ENCODE assay signal across 9 cellular contexts in the genomic region with DNA sequence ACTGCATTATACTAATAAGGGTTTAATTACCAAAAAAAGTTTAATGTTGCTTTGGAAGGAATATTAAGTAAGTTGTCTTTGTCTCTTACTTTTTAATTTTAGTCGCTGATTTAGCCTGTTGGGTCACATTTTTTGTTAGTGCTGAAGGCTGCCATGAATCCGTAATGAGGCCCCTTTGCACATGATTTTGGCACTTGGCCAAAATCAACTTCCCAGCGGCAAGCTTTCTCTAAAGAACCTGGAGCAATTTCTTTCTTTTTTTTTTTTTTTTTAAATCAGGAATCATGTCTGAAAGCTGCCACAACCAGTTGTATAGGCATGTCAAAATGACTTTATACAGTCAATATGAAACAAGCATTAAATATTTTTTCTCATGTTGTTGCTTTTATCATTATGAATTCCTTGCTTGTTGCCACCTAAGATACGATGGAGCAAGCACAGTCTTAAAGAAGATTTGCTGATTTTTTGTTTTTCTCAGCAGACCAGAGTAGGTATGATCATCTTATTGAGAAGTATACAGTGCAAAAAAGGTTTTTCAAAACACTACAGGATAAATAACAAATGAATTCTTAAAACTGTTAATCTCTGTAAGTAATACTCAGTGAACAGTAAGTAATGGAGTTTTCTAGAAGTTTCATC.
A peak's percentile ranks its signal among the peaks of the same experiment; 100 is the strongest.
DNase-seq lines count a peak whose midpoint lies in the region; ATAC-seq, FAIRE-seq and TF ChIP-seq lines count a peak whose summit lies in the region.
"Had no signal": no experiment of that assay in that cellular context is flagged by ENCODE, and none has a peak within 500 bp of the region (broad histone marks: within the 10 kb centered on the region; RNA-seq: fewer than 3 reads in every experiment).

No MANE protein-coding gene starts in this region.

- DNase-seq in MG63 (peak; percentile 62), astrocyte of the spinal cord (ENCODE audit: low read depth, low spot score) (peak; percentile 87), kidney (no peak), thoracic aorta (ENCODE audit: low spot score) (no peak), NCI-H510A (lab: John Stamatoyannopoulos, UW) (no peak)
- DNase-seq in CD8-positive, alpha-beta memory T cell, result no peak
- DNase-seq in stimulated activated effector memory CD8-positive, alpha-beta T cell treated with anti-CD3 and anti-CD28 coated beads, Interleukin-12 subunit alpha, Interleukin-12 subunit beta, amount 100 ng/mL, for 72 hours (ENCODE audit: low spot score in 2 of 2), result no peak
- DNase-seq: H7 had no signal

- H3K36me3 ChIP-seq in MG63 (no peaks in the 10 kb centered on the region), kidney (ENCODE audit: control insufficient read depth in 1 of 2, insufficient read depth in 2 of 2, low read length in 2 of 2) (no peaks in the 10 kb centered on the region), thoracic aorta (no peaks in the 10 kb centered on the region)
- no peaks in the 10 kb centered on the region for H3K36me3 ChIP-seq in CD8-positive, alpha-beta memory T cell (ENCODE audit: insufficient read depth, low read length)

- no peak for TF ChIP-seq CTCF in astrocyte of the spinal cord (IDR thresholded peaks at IDR 0.05; ENCODE audit: low read depth, low read length)
- no peak for TF ChIP-seq CTCF in kidney (IDR thresholded peaks at IDR 0.05; ENCODE audit: borderline replicate concordance, extremely low read depth, insufficient read depth)
- no peak for TF ChIP-seq CTCF in thoracic aorta (IDR thresholded peaks at IDR 0.05)

- in situ Hi-C loops in astrocyte of the spinal cord (cut with HindIII; ENCODE audit: low sequenced_read_pairs), result no loop called here

- H3K4me1 ChIP-seq in kidney (ENCODE audit: control insufficient read depth in 1 of 2, insufficient read depth in 1 of 2, low read depth in 1 of 2, low read length in 2 of 2) (peaks cover 5 to 8% of the 10 kb centered on the region in 2 donors), thoracic aorta (ENCODE audit: control insufficient read depth in 1 of 2, low read depth in 2 of 2) (peaks cover 12 to 18% of the 10 kb centered on the region in 2 donors)
- H3K4me1 ChIP-seq in CD8-positive, alpha-beta memory T cell (ENCODE audit: insufficient read depth, low read length), result no peaks in the 10 kb centered on the region

- POLR2A ChIA-PET in CD8-positive, alpha-beta memory T cell (lab: Charles Lee), result no interaction called here

- no peak overlapping the region for H3K27ac Mint-ChIP-seq in CD8-positive, alpha-beta memory T cell
- H3K27ac Mint-ChIP-seq in stimulated activated effector memory CD8-positive, alpha-beta T cell treated with anti-CD3 and anti-CD28 coated beads, Interleukin-12 subunit alpha, Interleukin-12 subunit beta, amount 100 ng/mL, for 72 hours, result no peak overlapping the region

- ATAC-seq in thoracic aorta (ENCODE audit: insufficient number of reproducible peaks, low FRiP score, low read depth) (no peak), HG02840 (IDR thresholded peaks at IDR 0.05; ENCODE audit: low FRiP score, unreplicated experiment) (no peak)
- no peak for ATAC-seq in stimulated activated effector memory CD8-positive, alpha-beta T cell treated with anti-CD3 and anti-CD28 coated beads, Interleukin-12 subunit alpha, Interleukin-12 subunit beta, amount 100 ng/mL, for 72 hours

- H3K9ac ChIP-seq in kidney (ENCODE audit: low read length in 2 of 2), result peak overlapping the region; percentile 68 to 72

- CTCF ChIA-PET in CD8-positive, alpha-beta memory T cell (lab: Charles Lee), result no interaction called here

- FAIRE-seq in kidney (lab: Jason Lieb, UNC), result peak; percentile 92

- H3K4me3 ChIP-seq in MG63 (peak overlapping the region; percentile 56), astrocyte of the spinal cord (ENCODE audit: low read depth, low read length) (peak overlapping the region; percentile 62), kidney (ENCODE audit: low read length in 2 of 2) (peak overlapping the region; percentile 75 to 76), thoracic aorta (peak overlapping the region; percentile 64)
- H3K4me3 ChIP-seq in CD8-positive, alpha-beta memory T cell (ENCODE audit: low read length), result no peak overlapping the region

- H3K27ac ChIP-seq in kidney (ENCODE audit: low read depth in 2 of 2, low read length in 2 of 2), result peak overlapping the region; percentile 56 to 83
- peak overlapping the region; percentile 69 to 75 for H3K27ac ChIP-seq in thoracic aorta
- H3K27ac ChIP-seq in CD8-positive, alpha-beta memory T cell (ENCODE audit: low read depth, low read length), result no peak overlapping the region

- H3K27me3 ChIP-seq in MG63 (no peaks in the 10 kb centered on the region), thoracic aorta (replicated peaks; ENCODE audit: insufficient read depth) (no peaks in the 10 kb centered on the region)
- no peaks in the 10 kb centered on the region for H3K27me3 ChIP-seq in CD8-positive, alpha-beta memory T cell (ENCODE audit: insufficient read depth, low read length, poor library complexity, severe bottlenecking)

- H3K27me3 Mint-ChIP-seq in CD8-positive, alpha-beta memory T cell, result no peaks in the 10 kb centered on the region

- intact Hi-C loops in kidney (cut with DNase I), result no loop called here

- H3K4me1 Mint-ChIP-seq in CD8-positive, alpha-beta memory T cell, result no peaks in the 10 kb centered on the region
- no peaks in the 10 kb centered on the region for H3K4me1 Mint-ChIP-seq in stimulated activated effector memory CD8-positive, alpha-beta T cell treated with anti-CD3 and anti-CD28 coated beads, Interleukin-12 subunit alpha, Interleukin-12 subunit beta, amount 100 ng/mL, for 72 hours

- no peaks in the 10 kb centered on the region for H3K9me3 ChIP-seq in MG63
- no peaks in the 10 kb centered on the region for H3K9me3 ChIP-seq in kidney (ENCODE audit: control insufficient read depth in 1 of 2, low read length in 2 of 2)
- no peaks in the 10 kb centered on the region for H3K9me3 ChIP-seq in thoracic aorta
- H3K9me3 ChIP-seq in CD8-positive, alpha-beta memory T cell (ENCODE audit: low read length), result no peaks in the 10 kb centered on the region

- H3K4me3 Mint-ChIP-seq in CD8-positive, alpha-beta memory T cell, result no peak overlapping the region
- no peak overlapping the region for H3K4me3 Mint-ChIP-seq in stimulated activated effector memory CD8-positive, alpha-beta T cell treated with anti-CD3 and anti-CD28 coated beads, Interleukin-12 subunit alpha, Interleukin-12 subunit beta, amount 100 ng/mL, for 72 hours

- no peaks in the 10 kb centered on the region for H3K36me3 Mint-ChIP-seq in CD8-positive, alpha-beta memory T cell
- H3K36me3 Mint-ChIP-seq in stimulated activated effector memory CD8-positive, alpha-beta T cell treated with anti-CD3 and anti-CD28 coated beads, Interleukin-12 subunit alpha, Interleukin-12 subunit beta, amount 100 ng/mL, for 72 hours, result no peaks in the 10 kb centered on the region

- peaks cover 0 to 11% (median 0%) of the 10 kb centered on the region in 5 donors for H3K9me3 Mint-ChIP-seq in CD8-positive, alpha-beta memory T cell
- H3K9me3 Mint-ChIP-seq in stimulated activated effector memory CD8-positive, alpha-beta T cell treated with anti-CD3 and anti-CD28 coated beads, Interleukin-12 subunit alpha, Interleukin-12 subunit beta, amount 100 ng/mL, for 72 hours, result no peaks in the 10 kb centered on the region

Comparison
In these comparisons a context has a peak if more than half of its experiments do, and no peak if none do; other contexts are left out.
1. DNase-seq: peak in MG63 (single experiment) and astrocyte of the spinal cord (single experiment); none in kidney (single experiment), thoracic aorta (single experiment), NCI-H510A (single experiment), CD8-positive, alpha-beta memory T cell (0 of 5) and stimulated activated effector memory CD8-positive, alpha-beta T cell treated with anti-CD3 and anti-CD28 coated beads, Interleukin-12 subunit alpha, Interleukin-12 subunit beta, amount 100 ng/mL, for 72 hours (0 of 2).